Comparison of ENCODE assay signal across 1 cellular context in the genomic region with DNA sequence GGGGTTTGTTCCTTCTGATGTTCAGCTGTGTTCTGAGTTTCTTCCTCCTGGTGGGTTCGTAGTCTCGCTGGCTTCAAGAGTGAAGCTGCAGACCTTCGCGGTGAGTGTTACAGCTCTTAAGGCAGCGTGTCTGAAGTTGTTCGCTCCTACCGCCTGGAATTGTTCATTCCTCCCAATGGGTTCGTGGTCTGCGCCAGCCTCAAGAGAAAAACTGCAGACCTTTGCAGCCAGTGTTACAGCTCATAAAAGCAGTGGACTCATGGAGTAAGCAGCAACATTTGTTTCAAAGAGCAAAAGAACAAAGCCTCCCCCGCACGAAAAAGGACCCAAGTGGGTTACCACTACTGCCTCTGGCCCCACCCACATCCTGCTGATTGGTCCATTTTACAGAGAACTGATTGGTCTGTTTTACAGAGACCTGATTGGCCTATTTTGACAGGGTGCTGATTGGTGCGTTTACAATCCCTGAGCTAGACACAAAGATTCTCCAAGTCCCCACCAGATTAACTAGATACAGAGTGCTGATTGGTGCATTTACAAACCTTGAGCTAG. TPM values are rescaled to one million over a fixed set of nuclear protein-coding genes. Genes with fewer than 3 reads are reported as not detected.
"Had no signal": no experiment of that assay in that cellular context is flagged by ENCODE, and none has a peak within 500 bp of the region (broad histone marks: within the 10 kb centered on the region; RNA-seq: fewer than 3 reads in every experiment).

No MANE protein-coding gene starts in this region.

RNA-seq across cellular contexts. Expression of gene DRC3, which starts 16.8 kb away (rescaled TPM):
- total RNA-seq: activated T-helper 1 cell treated with anti-CD3 and anti-CD28 coated beads, Interleukin-12 subunit alpha, Interleukin-12 subunit beta, Interleukin-2, Interleukin-4 antibody, amounts not matched to agents 30 ng/mL and 10 ng/mL and 1 ng/mL, durations not matched to agents 14 hours and 24 hours and 36 hours had no signal
